ENCODE assay signal across 17 cellular contexts in the genomic region with DNA sequence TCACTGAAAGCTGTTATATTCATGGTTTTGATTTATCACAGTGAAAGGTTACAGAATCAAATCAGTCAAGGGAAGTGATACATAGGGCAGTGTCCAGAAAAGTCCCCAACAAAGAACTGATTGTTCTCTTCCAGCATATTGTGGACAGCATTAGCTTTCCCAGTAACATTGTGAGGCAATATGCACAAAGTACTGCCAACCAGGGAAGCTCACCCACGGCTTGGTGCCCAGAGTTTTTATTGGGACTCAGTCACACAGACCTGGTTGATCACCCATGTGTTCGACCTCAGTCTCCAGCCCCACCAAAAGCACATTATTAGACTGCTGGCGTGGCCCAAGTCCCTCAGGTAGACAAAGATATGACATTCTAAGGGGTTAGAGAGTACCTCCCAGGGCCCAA.
DNase-seq lines count a peak whose midpoint lies in the region; ATAC-seq, FAIRE-seq and TF ChIP-seq lines count a peak whose summit lies in the region.
"Had no signal": no experiment of that assay in that cellular context is flagged by ENCODE, and none has a peak within 500 bp of the region (broad histone marks: within the 10 kb centered on the region; RNA-seq: fewer than 3 reads in every experiment).

No MANE protein-coding gene starts in this region.

- no peaks in the 10 kb centered on the region for H3K27me3 ChIP-seq in vagina
- H3K27me3 ChIP-seq: BE2C, neutrophil, stomach had no signal

- no peak for FAIRE-seq in kidney (lab: Jason Lieb, UNC)

- H3K4me1 ChIP-seq in vagina (no peaks in the 10 kb centered on the region), kidney (ENCODE audit: control insufficient read depth in 1 of 2, insufficient read depth in 1 of 2, low read depth in 1 of 2, low read length in 2 of 2) (peaks cover 4% of the 10 kb centered on the region in 2 donors)
- H3K4me1 ChIP-seq: BE2C had no signal

- no peak overlapping the region for H3K9ac ChIP-seq in kidney (ENCODE audit: low read length in 2 of 2)

- H3K4me3 ChIP-seq in vagina (no peak overlapping the region), kidney (ENCODE audit: low read length in 2 of 2) (no peak overlapping the region)
- H3K4me3 ChIP-seq: PC-9, stomach had no signal

- peak; percentile 80 for DNase-seq in foreskin melanocyte
- no peak for DNase-seq in stimulated activated effector memory CD8-positive, alpha-beta T cell treated with anti-CD3 and anti-CD28 coated beads, Interleukin-12 subunit alpha, Interleukin-12 subunit beta, amount 100 ng/mL, for 72 hours (ENCODE audit: low spot score in 2 of 2)
- no peak for DNase-seq in AG08395 (ENCODE audit: low spot score)
- DNase-seq in vagina (ENCODE audit: extremely low spot score in 2 of 2): no peak
- DNase-seq in kidney: no peak
- DNase-seq: BE2C, DMS53, Karpas-422, NCI-H187, NCI-H524 treated with DMSO at 0.1 percent for 48 hours, PC-9, stomach had no signal

- no peak overlapping the region for H3K4me3 Mint-ChIP-seq in stimulated activated effector memory CD8-positive, alpha-beta T cell treated with anti-CD3 and anti-CD28 coated beads, Interleukin-12 subunit alpha, Interleukin-12 subunit beta, amount 100 ng/mL, for 72 hours

- H3K27ac ChIP-seq in vagina (no peak overlapping the region), kidney (ENCODE audit: low read depth in 2 of 2, low read length in 2 of 2) (no peak overlapping the region)
- H3K27ac ChIP-seq: HL-60, neutrophil, PC-9, stomach had no signal

- H3K9me3 ChIP-seq in vagina (no peaks in the 10 kb centered on the region), kidney (ENCODE audit: control insufficient read depth in 1 of 2, low read length in 2 of 2) (no peaks in the 10 kb centered on the region)
- H3K9me3 ChIP-seq: BE2C, neutrophil, stomach had no signal

- TF ChIP-seq CTCF in vagina (IDR thresholded peaks at IDR 0.05) (no peak), kidney (IDR thresholded peaks at IDR 0.05; ENCODE audit: borderline replicate concordance, extremely low read depth, insufficient read depth) (no peak)

- H3K36me3 ChIP-seq in vagina (no peaks in the 10 kb centered on the region), kidney (ENCODE audit: control insufficient read depth in 1 of 2, insufficient read depth in 2 of 2, low read length in 2 of 2) (no peaks in the 10 kb centered on the region)
- H3K36me3 ChIP-seq: BE2C, neutrophil, stomach had no signal

- H3K9me3 Mint-ChIP-seq in stimulated activated effector memory CD8-positive, alpha-beta T cell treated with anti-CD3 and anti-CD28 coated beads, Interleukin-12 subunit alpha, Interleukin-12 subunit beta, amount 100 ng/mL, for 72 hours: no peaks in the 10 kb centered on the region

- H3K4me1 Mint-ChIP-seq in stimulated activated effector memory CD8-positive, alpha-beta T cell treated with anti-CD3 and anti-CD28 coated beads, Interleukin-12 subunit alpha, Interleukin-12 subunit beta, amount 100 ng/mL, for 72 hours: no peaks in the 10 kb centered on the region

- TF ChIP-seq POLR2A in vagina (IDR thresholded peaks at IDR 0.05): no peak

- no peaks in the 10 kb centered on the region for H3K36me3 Mint-ChIP-seq in stimulated activated effector memory CD8-positive, alpha-beta T cell treated with anti-CD3 and anti-CD28 coated beads, Interleukin-12 subunit alpha, Interleukin-12 subunit beta, amount 100 ng/mL, for 72 hours

- no peak overlapping the region for H3K27ac Mint-ChIP-seq in stimulated activated effector memory CD8-positive, alpha-beta T cell treated with anti-CD3 and anti-CD28 coated beads, Interleukin-12 subunit alpha, Interleukin-12 subunit beta, amount 100 ng/mL, for 72 hours

- peak; percentile 67 for ATAC-seq in GM18870 (IDR thresholded peaks at IDR 0.05; ENCODE audit: unreplicated experiment)
- ATAC-seq in HG03432 (IDR thresholded peaks at IDR 0.05; ENCODE audit: unreplicated experiment): peak; percentile 82
- ATAC-seq in stimulated activated effector memory CD8-positive, alpha-beta T cell treated with anti-CD3 and anti-CD28 coated beads, Interleukin-12 subunit alpha, Interleukin-12 subunit beta, amount 100 ng/mL, for 72 hours: peak; percentile 21
- no peak for ATAC-seq in GM18519 (IDR thresholded peaks at IDR 0.05; ENCODE audit: low FRiP score, unreplicated experiment)

- intact Hi-C loops in vagina (cut with DNase I): no loop called here
- intact Hi-C loops in kidney (cut with DNase I): no loop called here
